ENCODE assay signal across 14 cellular contexts in the genomic region with DNA sequence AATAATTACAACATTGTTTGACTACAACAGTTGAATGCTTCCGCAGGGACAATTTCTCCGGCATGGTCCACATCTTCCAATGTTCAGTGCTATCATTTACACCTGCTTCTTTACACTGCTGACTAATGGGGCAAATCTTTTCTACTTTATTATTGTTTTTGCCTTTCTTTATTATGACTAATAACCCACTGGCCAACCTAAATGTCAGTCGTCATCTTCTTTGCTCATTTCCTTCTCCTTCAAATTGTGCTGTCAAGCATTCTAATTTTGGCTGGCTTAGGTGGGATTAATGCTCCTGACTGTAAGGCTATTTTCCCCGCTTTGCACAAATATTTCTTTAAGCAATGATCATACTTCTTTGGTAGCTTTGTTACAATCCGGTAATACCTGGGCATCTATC.
DNase-seq lines count a peak whose midpoint lies in the region; ATAC-seq and TF ChIP-seq lines count a peak whose summit lies in the region.
"Had no signal": no experiment of that assay in that cellular context is flagged by ENCODE, and none has a peak within 500 bp of the region (broad histone marks: within the 10 kb centered on the region; RNA-seq: fewer than 3 reads in every experiment).

No MANE protein-coding gene starts in this region.

- DNase-seq in PC-9 (peak in 1 of 2 experiments; percentile 88), colonic mucosa (no peak), lung microvascular endothelial cell (ENCODE audit: low read depth in 2 of 2) (peak; percentile 38 to 87), endothelial cell (ENCODE audit: low spot score) (no peak)
- DNase-seq in stimulated activated CD4-positive, alpha-beta T cell treated with anti-CD3 and anti-CD28 coated beads, Interleukin-15, amount 100 ng/mL, for 24 hours = no peak
- DNase-seq: activated CD4-positive, alpha-beta T cell treated with anti-CD3 and anti-CD28 coated beads for 48 hours; DMS79 treated with DMSO at 0.1 percent for 48 hours; H7; naive thymus-derived CD8-positive, alpha-beta T cell; NCI-H2081 treated with DMSO at 0.1 percent for 48 hours had no signal

- H2AFZ ChIP-seq in PC-9 = no peak overlapping the region

- H3F3A ChIP-seq in PC-9 (ENCODE audit: insufficient read depth, low read depth) = peaks cover 60% of the 10 kb centered on the region

- intact Hi-C loops in PC-9 (cut with micrococcal nuclease; ENCODE audit: unreplicated experiment) = loop anchor here (5.0 kb wide), 1 partner anchor 134 kb away; a partner anchor contains a TSS
- intact Hi-C loops in colonic mucosa (cut with DNase I) = no loop called here

- peaks cover 2% of the 10 kb centered on the region for H3K27me3 Mint-ChIP-seq in endothelial cell (ENCODE audit: unreplicated experiment)

- no peak overlapping the region for H3K4me3 Mint-ChIP-seq in endothelial cell (ENCODE audit: unreplicated experiment)
- H3K4me3 Mint-ChIP-seq: naive thymus-derived CD8-positive, alpha-beta T cell had no signal

- no peak overlapping the region for H3K27ac Mint-ChIP-seq in endothelial cell (ENCODE audit: unreplicated experiment)
- H3K27ac Mint-ChIP-seq: naive thymus-derived CD8-positive, alpha-beta T cell had no signal

- TF ChIP-seq CTCF in PC-9 (conservative IDR thresholded peaks at IDR 0.05) = no peak
- TF ChIP-seq CTCF in colonic mucosa (IDR thresholded peaks at IDR 0.05) = no peak
- TF ChIP-seq CTCF in endothelial cell (IDR thresholded peaks at IDR 0.05; ENCODE audit: unreplicated experiment) = no peak

- H3K36me3 ChIP-seq in BLaER1 treated with 17β-estradiol and CSF1 and Interleukin-3, amounts not matched to agents 10 nM and 100 nM = no peaks in the 10 kb centered on the region
- H3K36me3 ChIP-seq in PC-9 (ENCODE audit: low read depth) = no peaks in the 10 kb centered on the region
- H3K36me3 ChIP-seq in colonic mucosa = no peaks in the 10 kb centered on the region
- H3K36me3 ChIP-seq: cardiac muscle cell had no signal

- ATAC-seq in GM21619 (IDR thresholded peaks at IDR 0.05; ENCODE audit: unreplicated experiment) (no peak), HG03280 (IDR thresholded peaks at IDR 0.05; ENCODE audit: unreplicated experiment) (no peak)
- ATAC-seq: naive thymus-derived CD8-positive, alpha-beta T cell had no signal

- H3K36me3 Mint-ChIP-seq in endothelial cell (ENCODE audit: low read depth, unreplicated experiment) = no peaks in the 10 kb centered on the region
- H3K36me3 Mint-ChIP-seq: naive thymus-derived CD8-positive, alpha-beta T cell had no signal

- peak overlapping the region in 3 of 10 experiments; percentile 1 to 16 (median 5); a peak in 1 of 20 replicates for H3K4me3 ChIP-seq in BLaER1 treated with 17β-estradiol and CSF1 and Interleukin-3, amounts not matched to agents 10 nM and 100 nM
- peak overlapping the region; percentile 45; the same call in 1 of the 2 replicates for H3K4me3 ChIP-seq in PC-9
- no peak overlapping the region for H3K4me3 ChIP-seq in colonic mucosa
- H3K4me3 ChIP-seq: cardiac muscle cell had no signal

- H3K27me3 ChIP-seq in BLaER1 treated with 17β-estradiol and CSF1 and Interleukin-3, amounts not matched to agents 10 nM and 100 nM = no peaks in the 10 kb centered on the region
- no peaks in the 10 kb centered on the region for H3K27me3 ChIP-seq in PC-9 (ENCODE audit: insufficient read depth, low read depth)
- H3K27me3 ChIP-seq in colonic mucosa = no peaks in the 10 kb centered on the region
- H3K27me3 ChIP-seq: cardiac muscle cell had no signal

- TSS peak; percentile 56 for BruUV-seq in PC-9 (replicated peaks; lab: Mats Ljungman, UMichigan)

- POLR2A ChIA-PET in PC-9 (lab: Charles Lee; ENCODE audit: unreplicated experiment) = interaction anchor here (1.0 kb wide), 1 partner anchor 65 kb away, joined by 3 read pairs; no protein-coding TSS in a partner anchor

- H4K20me1 ChIP-seq in BLaER1 treated with 17β-estradiol and CSF1 and Interleukin-3, amounts not matched to agents 10 nM and 100 nM = no peaks in the 10 kb centered on the region
- no peaks in the 10 kb centered on the region for H4K20me1 ChIP-seq in PC-9 (ENCODE audit: insufficient read depth)

- H3K9me3 ChIP-seq in BLaER1 treated with 17β-estradiol and CSF1 and Interleukin-3, amounts not matched to agents 10 nM and 100 nM (replicated peaks in 1 of 11) = no peaks in the 10 kb centered on the region; a peak in 1 of 22 replicates
- H3K9me3 ChIP-seq in PC-9 (ENCODE audit: insufficient read depth, low read depth) = peaks cover 14% of the 10 kb centered on the region
- no peaks in the 10 kb centered on the region for H3K9me3 ChIP-seq in colonic mucosa

- CTCF ChIA-PET in PC-9 (lab: Charles Lee) = interaction anchor here (0.9 kb wide), 1 partner anchor 13 kb away, joined by 3 read pairs; no protein-coding TSS in a partner anchor

- H3K4me1 Mint-ChIP-seq in endothelial cell (ENCODE audit: unreplicated experiment) = peaks cover 14% of the 10 kb centered on the region

- peak overlapping the region in 9 of 11 experiments; percentile 39 to 80 (median 67); a peak in 16 of 22 replicates for H3K9ac ChIP-seq in BLaER1 treated with 17β-estradiol and CSF1 and Interleukin-3, amounts not matched to agents 10 nM and 100 nM
- no peak overlapping the region for H3K9ac ChIP-seq in colonic mucosa (ENCODE audit: low read depth in 2 of 2, low read length in 2 of 2)

- peaks cover 30 to 70% (median 58%) of the 10 kb centered on the region in 10 experiments for H3K4me1 ChIP-seq in BLaER1 treated with 17β-estradiol and CSF1 and Interleukin-3, amounts not matched to agents 10 nM and 100 nM
- H3K4me1 ChIP-seq in PC-9 (replicated peaks; ENCODE audit: insufficient read depth) (peaks cover 68% of the 10 kb centered on the region), colonic mucosa (peaks cover 11% of the 10 kb centered on the region)

- H3K79me2 ChIP-seq in PC-9 (ENCODE audit: low read depth) = no peaks in the 10 kb centered on the region

- peak overlapping the region in 9 of 11 experiments; percentile 60 to 93 (median 80); a peak in 18 of 22 replicates for H3K4me2 ChIP-seq in BLaER1 treated with 17β-estradiol and CSF1 and Interleukin-3, amounts not matched to agents 10 nM and 100 nM
- H3K4me2 ChIP-seq in PC-9 = peak overlapping the region; percentile 81

- H3K9me2 ChIP-seq in PC-9 (ENCODE audit: insufficient read depth) = no peaks in the 10 kb centered on the region

- no peaks in the 10 kb centered on the region for H3K9me3 Mint-ChIP-seq in endothelial cell (ENCODE audit: unreplicated experiment)
- H3K9me3 Mint-ChIP-seq: naive thymus-derived CD8-positive, alpha-beta T cell had no signal

- peak overlapping the region in 10 of 11 experiments; percentile 52 to 96 (median 84); a peak in 20 of 22 replicates for H3K27ac ChIP-seq in BLaER1 treated with 17β-estradiol and CSF1 and Interleukin-3, amounts not matched to agents 10 nM and 100 nM
- peak overlapping the region; percentile 99 for H3K27ac ChIP-seq in PC-9
- peak overlapping the region; percentile 40 for H3K27ac ChIP-seq in colonic mucosa
- H3K27ac ChIP-seq: cardiac muscle cell had no signal

Comparison
In these comparisons a context has a peak if more than half of its experiments do, and no peak if none do; other contexts are left out.
1. H3K27ac ChIP-seq: peak in every context shown above with its lines; median percentile 99 in PC-9; 84 in BLaER1 treated with 17β-estradiol and CSF1 and Interleukin-3, amounts not matched to agents 10 nM and 100 nM; 40 in colonic mucosa.
2. H3K9ac ChIP-seq: peak in BLaER1 treated with 17β-estradiol and CSF1 and Interleukin-3, amounts not matched to agents 10 nM and 100 nM (9 of 11); none in colonic mucosa (0 of 2).
3. DNase-seq: peak in lung microvascular endothelial cell (2 of 2); none in colonic mucosa (single experiment), endothelial cell (single experiment) and stimulated activated CD4-positive, alpha-beta T cell treated with anti-CD3 and anti-CD28 coated beads, Interleukin-15, amount 100 ng/mL, for 24 hours (single experiment).